In genomic region chr3:16448691-16449090, GRCh38 we compare ENCODE assay signal across 8 cellular contexts.
DNase-seq lines count a peak whose midpoint lies in the region; ATAC-seq and TF ChIP-seq lines count a peak whose summit lies in the region.

No MANE protein-coding gene starts in this region.

- no peak for TF ChIP-seq CTCF in DOHH2 (IDR thresholded peaks at IDR 0.05; ENCODE audit: low read depth, low read length, poor library complexity, severe bottlenecking)
- TF ChIP-seq CTCF in MCF 10A (IDR thresholded peaks at IDR 0.05; ENCODE audit: unreplicated experiment), result no peak
- TF ChIP-seq CTCF in lower lobe of right lung (IDR thresholded peaks at IDR 0.05), result no peak
- TF ChIP-seq CTCF in GM13976 (IDR thresholded peaks at IDR 0.05; ENCODE audit: borderline replicate concordance, control extremely low read depth, extremely low read depth, insufficient read depth, missing control alignments), result no peak

- ATAC-seq in lower lobe of right lung (peak; percentile 54 to 81), HG03045 (IDR thresholded peaks at IDR 0.05; ENCODE audit: unreplicated experiment) (no peak)

- CTCF ChIA-PET in MCF 10A (lab: Yijun Ruan, JAX), result no interaction called here

- H3K4me3 ChIP-seq in DOHH2 (ENCODE audit: low read length) (peak overlapping the region; percentile 67), HUES48 (ENCODE audit: low read depth, low read length) (no peak overlapping the region), lower lobe of right lung (no peak overlapping the region)

- H3K27me3 Mint-ChIP-seq in MCF 10A (ENCODE audit: insufficient read depth, unreplicated experiment), result no peaks in the 10 kb centered on the region
- no peaks in the 10 kb centered on the region for H3K27me3 Mint-ChIP-seq in stimulated activated naive CD8-positive, alpha-beta T cell treated with anti-CD3 and anti-CD28 coated beads, Interleukin-15, Interleukin-2, amounts not matched to agents 100 ng/mL and 50 ng/mL, for 24 hours

- no peaks in the 10 kb centered on the region for H3K9me2 ChIP-seq in DOHH2 (replicated peaks; ENCODE audit: control insufficient read depth, low read length)

- no peak overlapping the region for H3K9ac ChIP-seq in HUES48 (ENCODE audit: low read depth, low read length)

- intact Hi-C loops in MCF 10A (cut with micrococcal nuclease), result no loop called here
- intact Hi-C loops in lower lobe of right lung (cut with DNase I), result no loop called here

- peak overlapping the region; percentile 74 for H3K4me2 ChIP-seq in DOHH2 (ENCODE audit: low read length)

- H3K4me3 Mint-ChIP-seq in MCF 10A (ENCODE audit: unreplicated experiment), result no peak overlapping the region
- no peak overlapping the region for H3K4me3 Mint-ChIP-seq in stimulated activated naive CD8-positive, alpha-beta T cell treated with anti-CD3 and anti-CD28 coated beads, Interleukin-15, Interleukin-2, amounts not matched to agents 100 ng/mL and 50 ng/mL, for 24 hours

- DNase-seq in MCF 10A (ENCODE audit: unreplicated experiment) (peak; percentile 82), lower lobe of right lung (no peak), GM13976 (ENCODE audit: low spot score) (no peak), HT-29 (ENCODE audit: low spot score) (no peak)

- peaks cover 93% of the 10 kb centered on the region for H3F3A ChIP-seq in DOHH2 (ENCODE audit: control insufficient read depth, insufficient read depth)

- peaks cover 6% of the 10 kb centered on the region for H3K4me1 Mint-ChIP-seq in MCF 10A (ENCODE audit: insufficient read depth, unreplicated experiment)
- H3K4me1 Mint-ChIP-seq in stimulated activated naive CD8-positive, alpha-beta T cell treated with anti-CD3 and anti-CD28 coated beads, Interleukin-15, Interleukin-2, amounts not matched to agents 100 ng/mL and 50 ng/mL, for 24 hours (ENCODE audit: low read depth), result peaks cover 75% of the 10 kb centered on the region

- peak overlapping the region; percentile 100 for H3K27ac ChIP-seq in DOHH2 (ENCODE audit: low read depth, low read length)
- H3K27ac ChIP-seq in HUES48 (ENCODE audit: low read depth, low read length), result peak overlapping the region; percentile 54
- H3K27ac ChIP-seq in lower lobe of right lung, result no peak overlapping the region

- H3K27me3 ChIP-seq in DOHH2 (ENCODE audit: control insufficient read depth, low read length) (no peaks in the 10 kb centered on the region), HUES48 (ENCODE audit: control insufficient read depth, insufficient read depth, low read length) (no peaks in the 10 kb centered on the region), lower lobe of right lung (ENCODE audit: low read depth) (no peaks in the 10 kb centered on the region)

- H3K27ac Mint-ChIP-seq in MCF 10A (ENCODE audit: low read depth, unreplicated experiment), result no peak overlapping the region
- H3K27ac Mint-ChIP-seq in stimulated activated naive CD8-positive, alpha-beta T cell treated with anti-CD3 and anti-CD28 coated beads, Interleukin-15, Interleukin-2, amounts not matched to agents 100 ng/mL and 50 ng/mL, for 24 hours, result peak overlapping the region; percentile 73

- H3K4me1 ChIP-seq in DOHH2 (ENCODE audit: control insufficient read depth, low read length), result peaks cover 100% of the 10 kb centered on the region
- peaks cover 10% of the 10 kb centered on the region; the same call in 1 of the 2 replicates for H3K4me1 ChIP-seq in HUES48 (ENCODE audit: control insufficient read depth, insufficient read depth, low read length)
- H3K4me1 ChIP-seq in lower lobe of right lung, result peaks cover 13% of the 10 kb centered on the region

- in situ Hi-C loops in GM13976 (cut with MboI; ENCODE audit: low sequenced_read_pairs, unreplicated experiment), result no loop called here

- H3K9me3 Mint-ChIP-seq in MCF 10A (ENCODE audit: unreplicated experiment), result no peaks in the 10 kb centered on the region
- no peaks in the 10 kb centered on the region for H3K9me3 Mint-ChIP-seq in stimulated activated naive CD8-positive, alpha-beta T cell treated with anti-CD3 and anti-CD28 coated beads, Interleukin-15, Interleukin-2, amounts not matched to agents 100 ng/mL and 50 ng/mL, for 24 hours

- no TSS peak for BruUV-seq in MCF 10A (replicated peaks; lab: Mats Ljungman, UMichigan)

- H3K36me3 ChIP-seq in DOHH2 (ENCODE audit: control insufficient read depth, low read length), result peaks cover 92% of the 10 kb centered on the region
- H3K36me3 ChIP-seq in HUES48 (ENCODE audit: control insufficient read depth, insufficient read depth, low read length), result no peaks in the 10 kb centered on the region
- H3K36me3 ChIP-seq in lower lobe of right lung, result no peaks in the 10 kb centered on the region

- peaks cover 100% of the 10 kb centered on the region for H3K79me2 ChIP-seq in DOHH2 (ENCODE audit: control insufficient read depth, low read length)

- no peaks in the 10 kb centered on the region for H3K36me3 Mint-ChIP-seq in MCF 10A (ENCODE audit: insufficient read depth, unreplicated experiment)
- H3K36me3 Mint-ChIP-seq in stimulated activated naive CD8-positive, alpha-beta T cell treated with anti-CD3 and anti-CD28 coated beads, Interleukin-15, Interleukin-2, amounts not matched to agents 100 ng/mL and 50 ng/mL, for 24 hours (ENCODE audit: low read depth), result peaks cover 82% of the 10 kb centered on the region

- H3K9me3 ChIP-seq in DOHH2 (ENCODE audit: control insufficient read depth, insufficient read depth, low read length), result no peaks in the 10 kb centered on the region
- no peaks in the 10 kb centered on the region for H3K9me3 ChIP-seq in HUES48 (ENCODE audit: control insufficient read depth, insufficient read depth, low read length)
- no peaks in the 10 kb centered on the region for H3K9me3 ChIP-seq in lower lobe of right lung

- H4K20me1 ChIP-seq in DOHH2 (ENCODE audit: control insufficient read depth, insufficient read depth, low read depth, low read length), result no peaks in the 10 kb centered on the region

- POLR2A ChIA-PET in MCF 10A (lab: Yijun Ruan, JAX), result interaction anchor here (1.1 kb wide), 1 partner anchor 13 kb away, joined by 3 read pairs; no protein-coding TSS in a partner anchor
